Comparison of ENCODE assay signal across 18 cellular contexts in genomic region chr13:96766311-96766710, GRCh38.
"Had no signal": no experiment of that assay in that cellular context is flagged by ENCODE, and none has a peak within 500 bp of the region (broad histone marks: within the 10 kb centered on the region; RNA-seq: fewer than 3 reads in every experiment).

No MANE protein-coding gene starts in this region.

- H3K27ac Mint-ChIP-seq: memory B cell had no signal

- H3K4me3 Mint-ChIP-seq: memory B cell had no signal

- H3K4me3 ChIP-seq: coronary artery, dorsolateral prefrontal cortex, esophagus muscularis mucosa, gastroesophageal sphincter, heart right ventricle, left lung, lower lobe of right lung had no signal

- H3K36me3 Mint-ChIP-seq: memory B cell had no signal

- H3K9me3 ChIP-seq: esophagus muscularis mucosa, gastroesophageal sphincter, heart right ventricle, left lung, lower lobe of right lung had no signal

- H3K27me3 Mint-ChIP-seq: memory B cell had no signal

- DNase-seq: dermis blood vessel endothelial cell; dorsolateral prefrontal cortex; effector CD4-positive, alpha-beta T cell; effector memory CD4-positive, alpha-beta T cell; foreskin keratinocyte; head of caudate nucleus; heart right ventricle; hippocampal formation; left cardiac atrium; left lung; left ventricle myocardium superior; lower lobe of right lung; mesendoderm; midbrain had no signal

- H3K4me1 Mint-ChIP-seq: memory B cell had no signal

- H3K27ac ChIP-seq: coronary artery, dorsolateral prefrontal cortex, esophagus muscularis mucosa, foreskin keratinocyte, gastroesophageal sphincter, heart right ventricle, left lung, lower lobe of right lung had no signal

- H3K27me3 ChIP-seq: dorsolateral prefrontal cortex, esophagus muscularis mucosa, foreskin keratinocyte, gastroesophageal sphincter, heart right ventricle, left lung had no signal

- H3K4me1 ChIP-seq: esophagus muscularis mucosa, gastroesophageal sphincter, left lung, lower lobe of right lung had no signal

- H3K36me3 ChIP-seq: esophagus muscularis mucosa, gastroesophageal sphincter, heart right ventricle, left lung, lower lobe of right lung had no signal
